In genomic region chr17:77374170-77374936, GRCh38 we compare ENCODE assay signal across 8 cellular contexts.
DNase-seq lines count a peak whose midpoint lies in the region; ATAC-seq and TF ChIP-seq lines count a peak whose summit lies in the region.

No MANE protein-coding gene starts in this region.

- peak overlapping the region; percentile 72 for H2BK120ac ChIP-seq in IMR-90 (ENCODE audit: low read depth, low read length)

- POLR2A ChIA-PET in IMR-90 (lab: Charles Lee; ENCODE audit: unreplicated experiment) (interaction anchor here (0.6 kb wide), 1 partner anchor 43 kb away, joined by 3 read pairs; no protein-coding TSS in a partner anchor), activated B cell treated with CpG ODN at 0.5 μM for 24 hours (lab: Charles Lee) (interaction anchor here (0.8 to 1.3 kb wide), 8 partner anchors 13 to 67 kb away, joined by 3 to 8 read pairs (median 5); no protein-coding TSS in a partner anchor)

- TF ChIP-seq CTCF in C4-2B (conservative IDR thresholded peaks at IDR 0.05) (no peak), IMR-90 (conservative IDR thresholded peaks at IDR 0.05; ENCODE audit: low read depth, low read length) (peak; percentile 43), activated B cell treated with CpG ODN at 0.5 μM for 24 hours (IDR thresholded peaks at IDR 0.05) (no peak)

- H4K91ac ChIP-seq in IMR-90 (ENCODE audit: insufficient read depth, low read depth, low read length), result peak overlapping the region; percentile 90

- H3K9me3 ChIP-seq in IMR-90 (ENCODE audit: control insufficient read depth, insufficient read depth, low read length), result no peaks in the 10 kb centered on the region

- peaks cover 34% of the 10 kb centered on the region for H3K9me1 ChIP-seq in IMR-90 (ENCODE audit: insufficient read depth, low read length)

- peak overlapping the region; percentile 79 for H2AFZ ChIP-seq in IMR-90 (replicated peaks; ENCODE audit: low read length, poor library complexity)

- peak overlapping the region; percentile 36; the same call in 1 of the 3 replicates for H2BK15ac ChIP-seq in IMR-90 (ENCODE audit: low read depth, low read length)

- peaks cover 50% of the 10 kb centered on the region for H3K4me1 ChIP-seq in IMR-90 (ENCODE audit: control insufficient read depth, insufficient read depth, low read length)

- peak; percentile 42; the same call in 1 of the 2 replicates for TF ChIP-seq RAD21 in IMR-90 (IDR thresholded peaks at IDR 0.05; ENCODE audit: low read length)

- H2BK5ac ChIP-seq in IMR-90 (ENCODE audit: low read depth, low read length, poor library complexity, severe bottlenecking), result peak overlapping the region; percentile 85

- H3K4ac ChIP-seq in IMR-90 (ENCODE audit: low read depth, low read length), result peak overlapping the region; percentile 91

- H4K5ac ChIP-seq in IMR-90 (ENCODE audit: low read depth, low read length), result peak overlapping the region; percentile 42

- H3K79me1 ChIP-seq in IMR-90 (ENCODE audit: low read depth in 1 of 2, low read length in 2 of 2), result peaks cover 8 to 79% of the 10 kb centered on the region in 2 experiments; a peak in 3 of 4 replicates

- peak overlapping the region; percentile 92 for H3K4me3 Mint-ChIP-seq in activated B cell treated with CpG ODN at 0.5 μM for 24 hours
- H3K4me3 Mint-ChIP-seq in central memory CD8-positive, alpha-beta T cell, result peak overlapping the region; percentile 89

- intact Hi-C loops in IMR-90 (cut with micrococcal nuclease), result loop anchor here (1.0 to 5.0 kb wide), 2 partner anchors 43 to 282 kb away; no protein-coding TSS in a partner anchor
- intact Hi-C loops in activated B cell treated with CpG ODN at 0.5 μM for 24 hours (cut with micrococcal nuclease), result loop anchor here (1.0 kb wide), 1 partner anchor 43 kb away; no protein-coding TSS in a partner anchor

- H3K23ac ChIP-seq in IMR-90 (ENCODE audit: low read depth, low read length), result peak overlapping the region; percentile 98

- peak; percentile 53 for ATAC-seq in IMR-90 (ENCODE audit: low read depth)
- ATAC-seq in activated B cell treated with CpG ODN at 0.5 μM for 24 hours (ENCODE audit: low read depth), result peak; percentile 80
- ATAC-seq in central memory CD8-positive, alpha-beta T cell (replicated peaks; ENCODE audit: extremely low read depth, poor library complexity, severe bottlenecking), result peak; percentile 67
- ATAC-seq in GM21723 (IDR thresholded peaks at IDR 0.05; ENCODE audit: unreplicated experiment), result no peak
- no peak for ATAC-seq in GM19455 (IDR thresholded peaks at IDR 0.05; ENCODE audit: unreplicated experiment)

- H3K56ac ChIP-seq in IMR-90 (ENCODE audit: extremely low read depth, insufficient read depth, low read length), result peak overlapping the region; percentile 76

- peak overlapping the region; percentile 91 for H3K14ac ChIP-seq in IMR-90 (replicated peaks; ENCODE audit: low read depth, low read length)

- CTCF ChIA-PET in IMR-90 (lab: Yijun Ruan, JAX), result interaction anchor here (0.6 to 1.4 kb wide), 3 partner anchors 53 to 88 kb away, joined by 3 to 4 read pairs (median 3); no protein-coding TSS in a partner anchor
- CTCF ChIA-PET in activated B cell treated with CpG ODN at 0.5 μM for 24 hours (lab: Charles Lee), result interaction anchor here (1.0 to 2.8 kb wide), 5 partner anchors 27 to 120 kb away, joined by 3 to 11 read pairs (median 3); no protein-coding TSS in a partner anchor

- peak overlapping the region; percentile 78 for H3K4me3 ChIP-seq in IMR-90 (ENCODE audit: insufficient read depth, low read depth, low read length)

- peak overlapping the region; percentile 83 for H3K27ac Mint-ChIP-seq in activated B cell treated with CpG ODN at 0.5 μM for 24 hours
- H3K27ac Mint-ChIP-seq in central memory CD8-positive, alpha-beta T cell (ENCODE audit: low read depth), result peak overlapping the region; percentile 80

- peak; percentile 86 for DNase-seq in IMR-90
- DNase-seq in activated B cell treated with CpG ODN at 0.5 μM for 24 hours, result peak; percentile 51
- DNase-seq in central memory CD8-positive, alpha-beta T cell (ENCODE audit: low spot score in 2 of 2), result peak; percentile 51 to 59
- peak; percentile 87 for DNase-seq in iris pigment epithelial cell (ENCODE audit: low read depth)
- DNase-seq in smooth muscle cell of the brain vasculature (ENCODE audit: low read depth, low spot score), result peak; percentile 67

- peak overlapping the region; percentile 99 for H2AK9ac ChIP-seq in IMR-90 (replicated peaks; ENCODE audit: low read depth, low read length, poor library complexity)

- H3K4me1 Mint-ChIP-seq in activated B cell treated with CpG ODN at 0.5 μM for 24 hours, result peaks cover 46% of the 10 kb centered on the region
- peaks cover 77% of the 10 kb centered on the region for H3K4me1 Mint-ChIP-seq in central memory CD8-positive, alpha-beta T cell

- peaks cover 3% of the 10 kb centered on the region; the same call in 1 of the 2 replicates for H3K36me3 ChIP-seq in IMR-90 (ENCODE audit: control insufficient read depth, insufficient read depth, low read length)

- peak overlapping the region; percentile 92 for H2AK5ac ChIP-seq in IMR-90 (ENCODE audit: low read depth, low read length)

- no peaks in the 10 kb centered on the region for H3K9me3 Mint-ChIP-seq in activated B cell treated with CpG ODN at 0.5 μM for 24 hours
- no peaks in the 10 kb centered on the region for H3K9me3 Mint-ChIP-seq in central memory CD8-positive, alpha-beta T cell

- peak overlapping the region; percentile 4 to 76; a peak in 3 of 4 replicates for H4K8ac ChIP-seq in IMR-90 (ENCODE audit: low read depth in 2 of 2, low read length in 2 of 2)

- dilution Hi-C loops in IMR-90 (cut with HindIII; ENCODE audit: low sequenced_read_pairs, unreplicated experiment), result no loop called here

- H3K36me3 Mint-ChIP-seq in activated B cell treated with CpG ODN at 0.5 μM for 24 hours (ENCODE audit: low read depth), result peaks cover 2% of the 10 kb centered on the region
- peaks cover 19% of the 10 kb centered on the region for H3K36me3 Mint-ChIP-seq in central memory CD8-positive, alpha-beta T cell (ENCODE audit: insufficient read depth)

- in situ Hi-C loops in IMR-90 (cut with MboI; ENCODE audit: low sequenced_read_pairs), result no loop called here

- H3K27ac ChIP-seq in C4-2B (peak overlapping the region; percentile 4; the same call in 1 of the 2 replicates), IMR-90 (ENCODE audit: insufficient read depth, low read length) (peak overlapping the region; percentile 94)

- H3K27me3 ChIP-seq in IMR-90 (ENCODE audit: control insufficient read depth, insufficient read depth, low read length), result no peaks in the 10 kb centered on the region

- peak overlapping the region; percentile 98 for H3K9ac ChIP-seq in IMR-90 (ENCODE audit: low read depth, low read length)

- H3K27me3 Mint-ChIP-seq in activated B cell treated with CpG ODN at 0.5 μM for 24 hours, result no peaks in the 10 kb centered on the region
- H3K27me3 Mint-ChIP-seq in central memory CD8-positive, alpha-beta T cell, result no peaks in the 10 kb centered on the region

- H2BK20ac ChIP-seq in IMR-90 (ENCODE audit: low read depth, low read length), result no peak overlapping the region

- no TSS peak for BruUV-seq in IMR-90 (replicated peaks; lab: Mats Ljungman, UMichigan)

- peak overlapping the region; percentile 82 for H3K4me2 ChIP-seq in IMR-90 (ENCODE audit: low read depth, low read length)

- peak overlapping the region; percentile 55 for H3K18ac ChIP-seq in IMR-90 (ENCODE audit: low read depth, low read length)

- peaks cover 59% of the 10 kb centered on the region for H4K20me1 ChIP-seq in IMR-90 (ENCODE audit: insufficient read depth, low read length)

- peak; percentile 75 for TF ChIP-seq POLR2A in IMR-90 (IDR thresholded peaks at IDR 0.05; ENCODE audit: low read depth, low read length)

- WGBS in IMR-90 (ENCODE audit: extremely low coverage in 2 of 2, insufficient read length in 1 of 2), 2 experiments, result 0% methylated on average over 13 of the region's 34 CpGs; no CpG with 5 or more reads in 1 of the 2 experiments

TF ChIP-seq in IMR-90, 13 proteins besides CTCF, POLR2A, EP300 and RAD21:
- TF ChIP-seq MAZ (IDR thresholded peaks at IDR 0.05; ENCODE audit: borderline replicate concordance, low read depth, low read length) (peak; percentile 78), FOS (IDR thresholded peaks at IDR 0.05; ENCODE audit: low read depth, low read length) (no peak), RCOR1 (IDR thresholded peaks at IDR 0.05; ENCODE audit: insufficient replicate concordance, low read length) (no peak), RFX5 (IDR thresholded peaks at IDR 0.05; ENCODE audit: low read depth, low read length) (no peak), ELK1 (IDR thresholded peaks at IDR 0.05; ENCODE audit: borderline replicate concordance, low read depth, low read length) (no peak), CEBPB (IDR thresholded peaks at IDR 0.05; ENCODE audit: low read depth, low read length) (no peak), SMC3 (IDR thresholded peaks at IDR 0.05; ENCODE audit: low read depth, low read length) (peak; percentile 28), MAFK (IDR thresholded peaks at IDR 0.05; ENCODE audit: low read depth, low read length) (no peak), USF2 (IDR thresholded peaks at IDR 0.05; ENCODE audit: low read depth, low read length) (0 out of 2 replicates have a peak, but pooled peaks have one; percentile 11), NFE2L2 (IDR thresholded peaks at IDR 0.05; ENCODE audit: low read depth, low read length) (no peak), BHLHE40 (IDR thresholded peaks at IDR 0.05; ENCODE audit: low read depth, low read length) (0 out of 2 replicates have a peak, but pooled peaks have one; percentile 24), MXI1 (IDR thresholded peaks at IDR 0.05; ENCODE audit: borderline replicate concordance, low read depth, low read length) (no peak; the same call in 1 of the 2 replicates), CHD1 (IDR thresholded peaks at IDR 0.05; ENCODE audit: low read depth, low read length) (no peak)

Comparison
In these comparisons a context has a peak if more than half of its experiments do, and no peak if none do; other contexts are left out.
1. ATAC-seq: peak in IMR-90 (single experiment), activated B cell treated with CpG ODN at 0.5 μM for 24 hours (single experiment) and central memory CD8-positive, alpha-beta T cell (single experiment); none in GM21723 (single experiment) and GM19455 (single experiment).
2. Peak in every context shown above with its lines, with median percentiles within 50 percentile points of each other: DNase-seq.